Comparison of ENCODE assay signal across 8 cellular contexts in genomic region chr14:63726499-63726898, GRCh38. TPM values are rescaled to one million over a fixed set of nuclear protein-coding genes. Genes with fewer than 3 reads are reported as not detected.
A peak's percentile ranks its signal among the peaks of the same experiment; 100 is the strongest.
DNase-seq lines count a peak whose midpoint lies in the region; ATAC-seq, FAIRE-seq and TF ChIP-seq lines count a peak whose summit lies in the region.

No MANE protein-coding gene starts in this region.

- H3K4me3 ChIP-seq in gastrocnemius medialis = peak overlapping the region; percentile 83 to 92 (median 88)

- ATAC-seq in gastrocnemius medialis = no peak

- peak; percentile 55 for FAIRE-seq in GM12891 (lab: Jason Lieb, UNC)

- DNase-seq in GM12891 (ENCODE audit: insufficient read length, low spot score) (no peak), OCI-M1 (lab: John Stamatoyannopoulos, UW) (peak; percentile 23), fibroblast of peridontal ligament (ENCODE audit: extremely low read depth) (peak; percentile 17), gastrocnemius medialis (no peak), C1 segment of cervical spinal cord (lab: John Stamatoyannopoulos, UW) (no peak), Kasumi-1 (lab: John Stamatoyannopoulos, UW) (no peak), NOMO-1 treated with dmso at 0.1 percent for 144 hours (lab: John Stamatoyannopoulos, UW; ENCODE audit: unreplicated experiment) (no peak), germinal center (ENCODE audit: low spot score) (no peak)

- peak overlapping the region in 3 of 4 donors; percentile 82 to 90 (median 86) for H3K27ac ChIP-seq in gastrocnemius medialis

- intact Hi-C loops in gastrocnemius medialis (cut with DNase I; ENCODE audit: low total_unique reads) = loop anchor here (2.0 kb wide), 1 partner anchor 184 kb away; the partner anchor contains the start of gene PPP2R5E

- no peak for TF ChIP-seq POLR2A in GM12891 (IDR thresholded peaks at IDR 0.05; ENCODE audit: low read depth, low read length)
- no peak for TF ChIP-seq POLR2A in gastrocnemius medialis (IDR thresholded peaks at IDR 0.05)

- no peaks in the 10 kb centered on the region for H3K27me3 ChIP-seq in gastrocnemius medialis

- no peaks in the 10 kb centered on the region for H3K36me3 ChIP-seq in gastrocnemius medialis

- H3K9me3 ChIP-seq in gastrocnemius medialis = no peaks in the 10 kb centered on the region

- peaks cover 17 to 18% of the 10 kb centered on the region in 2 donors for H3K4me1 ChIP-seq in gastrocnemius medialis

- in situ Hi-C loops in gastrocnemius medialis (cut with MboI; ENCODE audit: low sequenced_read_pairs in 4 of 4) = no loop called here

- no peak for TF ChIP-seq CTCF in gastrocnemius medialis (IDR thresholded peaks at IDR 0.05 in 4 of 5, conservative IDR thresholded peaks at IDR 0.05 in 1 of 5)

TF ChIP-seq in GM12891, 5 proteins besides CTCF, POLR2A, EP300 and RAD21:
- TF ChIP-seq TAF1 (IDR thresholded peaks at IDR 0.05; ENCODE audit: low read depth, low read length) (no peak), POU2F2 (IDR thresholded peaks at IDR 0.05; ENCODE audit: low read depth, low read length) (no peak), POLR2AphosphoS5 (IDR thresholded peaks at IDR 0.05; ENCODE audit: low read depth, low read length) (no peak), PAX5 (IDR thresholded peaks at IDR 0.05; ENCODE audit: insufficient read depth, low read length, severe bottlenecking) (no peak), SPI1 (IDR thresholded peaks at IDR 0.05; ENCODE audit: low read depth, low read length) (no peak)

RNA-seq across cellular contexts. Expression of gene SGPP1, which starts 1.4 kb away (rescaled TPM):
- 7.4 TPM for polyA plus RNA-seq in GM12891 (2012; ENCODE audit: low read depth, missing spikeins)
- total RNA-seq in gastrocnemius medialis = 10 to 100 TPM in 1 of 4 donors, 1 to 10 TPM in 3; 3.5 to 11.3 (median 8.1) TPM

Comparison
In these comparisons a context has a peak if more than half of its experiments do, and no peak if none do; other contexts are left out.
1. DNase-seq: peak in OCI-M1 (single experiment) and fibroblast of peridontal ligament (single experiment); none in GM12891 (single experiment), gastrocnemius medialis (0 of 2), C1 segment of cervical spinal cord (0 of 14), Kasumi-1 (0 of 2), NOMO-1 treated with dmso at 0.1 percent for 144 hours (single experiment) and germinal center (single experiment).